9 cellular contexts compared by ENCODE assay signal in genomic region chr13:90899411-90899810, GRCh38.
"Had no signal": no experiment of that assay in that cellular context is flagged by ENCODE, and none has a peak within 500 bp of the region (broad histone marks: within the 10 kb centered on the region; RNA-seq: fewer than 3 reads in every experiment).

No MANE protein-coding gene starts in this region.

- H3K36me3 ChIP-seq: HAP-1 had no signal

- DNase-seq: GM23248, GOT3, H7, HFFc6, KG1 had no signal

- H3K9ac ChIP-seq: GM23248 had no signal

- H3K27ac ChIP-seq: GM23248, HL-60 had no signal

- H3K4me1 ChIP-seq: HAP-1 had no signal

- H3K9me3 ChIP-seq: HAP-1 had no signal

- ATAC-seq: HCT116, HepG2 had no signal

- FAIRE-seq: HepG2 had no signal

- H3K4me3 ChIP-seq: GM23248, HAP-1 had no signal

- H2AFZ ChIP-seq: GM23248 had no signal
